In genomic region chr19:48486706-48487105, GRCh38 we compare ENCODE assay signal across 3 cellular contexts. TPM values are rescaled to one million over a fixed set of nuclear protein-coding genes. Genes with fewer than 3 reads are reported as not detected.
"Had no signal": no experiment of that assay in that cellular context is flagged by ENCODE, and none has a peak within 500 bp of the region (broad histone marks: within the 10 kb centered on the region; RNA-seq: fewer than 3 reads in every experiment).

No MANE protein-coding gene starts in this region.

RNA-seq across cellular contexts. Expression of gene LMTK3, which starts 24.9 kb away (rescaled TPM):
- total RNA-seq: osteoblast, subcutaneous adipose tissue had no signal
- polyA plus RNA-seq: immature natural killer cell had no signal
